10 cellular contexts compared by ENCODE assay signal in genomic region chr1:23475134-23475628, GRCh38. TPM values are rescaled to one million over a fixed set of nuclear protein-coding genes. Genes with fewer than 3 reads are reported as not detected.
DNase-seq lines count a peak whose midpoint lies in the region; ATAC-seq and TF ChIP-seq lines count a peak whose summit lies in the region.
"Had no signal": no experiment of that assay in that cellular context is flagged by ENCODE, and none has a peak within 500 bp of the region (broad histone marks: within the 10 kb centered on the region; RNA-seq: fewer than 3 reads in every experiment).

No MANE protein-coding gene starts in this region.

- H3K36me3 ChIP-seq in heart left ventricle, result no peaks in the 10 kb centered on the region
- H3K36me3 ChIP-seq in thyroid gland, result no peaks in the 10 kb centered on the region
- H3K36me3 ChIP-seq: BE2C had no signal

- H3K9me3 ChIP-seq in heart left ventricle (no peaks in the 10 kb centered on the region), thyroid gland (no peaks in the 10 kb centered on the region)
- H3K9me3 ChIP-seq: BE2C had no signal

- 54 to 76% (median 59%) methylated on average over 6 of the region's 6 CpGs for WGBS in heart left ventricle, 4 donors
- 50 to 63% methylated on average over 6 of the region's 6 CpGs for WGBS in thyroid gland, 2 donors

- TF ChIP-seq CTCF in heart left ventricle (IDR thresholded peaks at IDR 0.05) (no peak), thyroid gland (IDR thresholded peaks at IDR 0.05) (no peak)

- peaks cover 2 to 68% (median 40%) of the 10 kb centered on the region in 12 donors for H3K4me1 ChIP-seq in heart left ventricle
- H3K4me1 ChIP-seq in thyroid gland, result peaks cover 27 to 58% of the 10 kb centered on the region in 2 donors
- H3K4me1 ChIP-seq: BE2C had no signal

- ATAC-seq in heart left ventricle (no peak), GM18498 (IDR thresholded peaks at IDR 0.05; ENCODE audit: unreplicated experiment) (no peak), HG03159 (IDR thresholded peaks at IDR 0.05; ENCODE audit: unreplicated experiment) (no peak)

- H3K27ac ChIP-seq in heart left ventricle, result peak overlapping the region in 7 of 12 donors; percentile 1 to 48 (median 31)
- H3K27ac ChIP-seq in thyroid gland, result peak overlapping the region in 2 of 3 donors; percentile 2 to 59

- DNase-seq in heart left ventricle (peak in 1 of 5 donors; percentile 32), cardiac septum (ENCODE audit: low spot score) (no peak), amniotic epithelial cell (ENCODE audit: low read depth) (peak; percentile 97), globus pallidus (ENCODE audit: low spot score) (peak; percentile 9), thyroid gland (peak; percentile 31 to 42), COLO668 (lab: John Stamatoyannopoulos, UW; ENCODE audit: unreplicated experiment) (no peak)
- DNase-seq: BE2C, NCI-H1930 had no signal

- H3K4me3 ChIP-seq in heart left ventricle, result no peak overlapping the region
- H3K4me3 ChIP-seq in thyroid gland (replicated peaks in 1 of 3), result no peak overlapping the region

- intact Hi-C loops in heart left ventricle (cut with DNase I), result no loop called here
- intact Hi-C loops in cardiac septum (cut with DNase I), result no loop called here
- intact Hi-C loops in thyroid gland (cut with DNase I), result no loop called here

- no peak for TF ChIP-seq POLR2A in heart left ventricle (IDR thresholded peaks at IDR 0.05)
- no peak for TF ChIP-seq POLR2A in thyroid gland (IDR thresholded peaks at IDR 0.05)

- H3K27me3 ChIP-seq in heart left ventricle (no peaks in the 10 kb centered on the region), thyroid gland (no peaks in the 10 kb centered on the region)
- H3K27me3 ChIP-seq: BE2C had no signal

RNA-seq across cellular contexts. Expression of gene ASAP3, which starts 8.8 kb away (rescaled TPM):
- total RNA-seq in heart left ventricle (10 to 100 TPM; 22.4 to 86.1 (median 35.8) TPM), cardiac septum (30.5 TPM), thyroid gland (10 to 100 TPM; 69.3 to 75.7 (median 73.6) TPM)
- 10 to 100 TPM; 30.0 to 40.0 TPM for polyA plus RNA-seq in heart left ventricle

RNA-seq across cellular contexts. Expression of gene TCEA3, which starts 50.6 kb away (rescaled TPM):
- total RNA-seq in heart left ventricle (10 to 100 TPM; 40.1 to 87.3 (median 59.1) TPM), cardiac septum (46.0 TPM), thyroid gland (10 to 100 TPM; 26.8 to 50.4 (median 48.0) TPM)
- polyA plus RNA-seq in heart left ventricle, result 10 to 100 TPM; 21.5 to 55.5 TPM

RNA-seq across cellular contexts. Expression of gene E2F2, which starts 55.9 kb away (rescaled TPM):
- 1 to 10 TPM in 1 of 9 donors, under 1 TPM in 7, not detected in 1; 0.07 to 2.7 (median 0.21) TPM for total RNA-seq in heart left ventricle
- under 1 TPM; 0.04 to 0.12 TPM for polyA plus RNA-seq in heart left ventricle
- total RNA-seq in cardiac septum, result 0.30 TPM
- under 1 TPM in 3 of 4 donors, not detected in 1; 0.10 to 0.27 (median 0.17) TPM for total RNA-seq in thyroid gland

Comparison
In these comparisons a context has a peak if more than half of its experiments do, and no peak if none do; other contexts are left out.
1. DNase-seq: peak in amniotic epithelial cell (single experiment), globus pallidus (single experiment) and thyroid gland (2 of 2); none in cardiac septum (single experiment) and COLO668 (single experiment).